In the genomic region with DNA sequence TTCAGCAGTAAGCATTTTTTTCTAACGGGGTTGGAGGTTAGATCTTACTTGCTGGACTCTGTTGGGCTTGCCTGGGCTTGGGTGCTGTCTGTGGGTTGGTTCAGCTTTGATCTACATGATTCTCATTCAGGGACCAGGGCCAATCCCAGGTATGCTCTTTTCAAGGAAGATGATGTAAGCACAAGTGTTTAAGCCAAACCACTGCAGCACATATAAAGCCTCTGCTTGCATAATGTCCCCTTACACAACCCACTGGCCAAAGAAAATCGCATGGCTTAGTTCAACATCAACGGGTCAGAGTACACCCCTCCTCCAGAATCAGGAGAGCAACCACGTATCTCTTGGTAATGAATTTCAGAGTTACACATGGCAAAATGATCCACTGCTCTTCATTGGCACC, we compare ENCODE assay signal across 21 cellular contexts.
DNase-seq lines count a peak whose midpoint lies in the region; ATAC-seq, FAIRE-seq and TF ChIP-seq lines count a peak whose summit lies in the region.
"Had no signal": no experiment of that assay in that cellular context is flagged by ENCODE, and none has a peak within 500 bp of the region (broad histone marks: within the 10 kb centered on the region; RNA-seq: fewer than 3 reads in every experiment).

No MANE protein-coding gene starts in this region.

- H3K27me3 ChIP-seq in mammary epithelial cell (ENCODE audit: insufficient read depth, low read length) (no peaks in the 10 kb centered on the region), foreskin keratinocyte (no peaks in the 10 kb centered on the region)

- no peak overlapping the region for H3K27ac ChIP-seq in mammary epithelial cell (ENCODE audit: insufficient read depth, low read depth, low read length)
- H3K27ac ChIP-seq in foreskin keratinocyte: no peak overlapping the region
- H3K27ac ChIP-seq: SK-N-MC had no signal

- H3K4me2 ChIP-seq in mammary epithelial cell (ENCODE audit: insufficient read depth, low read depth, low read length): no peak overlapping the region

- no peaks in the 10 kb centered on the region for H4K20me1 ChIP-seq in mammary epithelial cell (ENCODE audit: insufficient read depth, low read length)

- H3K4me1 ChIP-seq in mammary epithelial cell (ENCODE audit: insufficient read depth, low read length): no peaks in the 10 kb centered on the region
- H3K4me1 ChIP-seq in foreskin keratinocyte: no peaks in the 10 kb centered on the region

- no peak for TF ChIP-seq CTCF in mammary epithelial cell (conservative IDR thresholded peaks at IDR 0.05 in 1 of 2, IDR thresholded peaks at IDR 0.05 in 1 of 2; ENCODE audit: extremely low read depth in 1 of 2, insufficient read depth in 1 of 2, low read depth in 1 of 2, low read length in 2 of 2)
- no peak for TF ChIP-seq CTCF in foreskin keratinocyte (conservative IDR thresholded peaks at IDR 0.05)

- in situ Hi-C loops in mammary epithelial cell (cut with MboI; ENCODE audit: low sequenced_read_pairs in 2 of 2): no loop called here

- dilution Hi-C loops in mammary epithelial cell (cut with HindIII; ENCODE audit: low sequenced_read_pairs): no loop called here

- no peaks in the 10 kb centered on the region for H3K36me3 ChIP-seq in mammary epithelial cell (ENCODE audit: insufficient read depth, low read length)

- intact Hi-C loops in mammary epithelial cell (cut with micrococcal nuclease): no loop called here

- no peak overlapping the region for H2AFZ ChIP-seq in mammary epithelial cell (ENCODE audit: low read depth, low read length)

- peak; percentile 7 for DNase-seq in MV-4-11 (lab: John Stamatoyannopoulos, UW)
- DNase-seq in mammary epithelial cell: peak; percentile 20
- peak; percentile 10 to 27 for DNase-seq in foreskin keratinocyte
- DNase-seq in retina: no peak
- no peak for DNase-seq in D341Med (ENCODE audit: low spot score)
- no peak for DNase-seq in GM12891 (ENCODE audit: insufficient read length, low spot score)
- DNase-seq: ACHN, C1 segment of cervical spinal cord, DMS79, HFFc6, Kasumi-1, MM.1S, NCI-H187, NCI-H2227 treated with DMSO at 0.1 percent for 48 hours, NCI-H524, NCI-H82, OCI-M1, SHP77 had no signal

- no peak for FAIRE-seq in GM12891 (lab: Jason Lieb, UNC)
- FAIRE-seq: H54 had no signal

- H3K79me2 ChIP-seq in mammary epithelial cell (ENCODE audit: insufficient read depth, low read length): no peaks in the 10 kb centered on the region

- CTCF ChIA-PET in mammary epithelial cell (lab: Charles Lee; ENCODE audit: low non-redundant PET): no interaction called here

- BruUV-seq in mammary epithelial cell (replicated peaks; lab: Mats Ljungman, UMichigan): no TSS peak

- no peak overlapping the region for H3K4me3 ChIP-seq in mammary epithelial cell (replicated peaks in 1 of 3; ENCODE audit: insufficient read depth in 1 of 3, low read depth in 2 of 3, low read length in 3 of 3)
- H3K4me3 ChIP-seq: SK-N-MC had no signal

- H3K9me3 ChIP-seq in mammary epithelial cell (replicated peaks; ENCODE audit: insufficient read depth, low read length): no peaks in the 10 kb centered on the region

- ATAC-seq in foreskin keratinocyte (no peak), GM19452 (IDR thresholded peaks at IDR 0.05; ENCODE audit: unreplicated experiment) (no peak)

- H3K9ac ChIP-seq in mammary epithelial cell (ENCODE audit: insufficient read depth, low read length): no peak overlapping the region

- WGBS in mammary epithelial cell (ENCODE audit: low coverage, missing lambda C conversion rate): 11% methylated on average over 4 of the region's 4 CpGs

- TF ChIP-seq POLR2A in GM12891 (IDR thresholded peaks at IDR 0.05; ENCODE audit: low read depth, low read length): no peak

TF ChIP-seq in GM12891, 5 proteins besides CTCF, POLR2A, EP300 and RAD21:
- TF ChIP-seq PAX5 (IDR thresholded peaks at IDR 0.05; ENCODE audit: insufficient read depth, low read length, severe bottlenecking) (no peak), POU2F2 (IDR thresholded peaks at IDR 0.05; ENCODE audit: low read depth, low read length) (no peak), POLR2AphosphoS5 (IDR thresholded peaks at IDR 0.05; ENCODE audit: low read depth, low read length) (no peak), SPI1 (IDR thresholded peaks at IDR 0.05; ENCODE audit: low read depth, low read length) (no peak), TAF1 (IDR thresholded peaks at IDR 0.05; ENCODE audit: low read depth, low read length) (no peak)

Comparison
In these comparisons a context has a peak if more than half of its experiments do, and no peak if none do; other contexts are left out.
1. DNase-seq: peak in MV-4-11 (single experiment), mammary epithelial cell (single experiment) and foreskin keratinocyte (2 of 2); none in retina (single experiment), D341Med (single experiment) and GM12891 (single experiment).